ENCODE assay signal across 25 cellular contexts in genomic region chr6:107026965-107027364, GRCh38. TPM values are rescaled to one million over a fixed set of nuclear protein-coding genes. Genes with fewer than 3 reads are reported as not detected.
DNase-seq lines count a peak whose midpoint lies in the region; ATAC-seq, FAIRE-seq and TF ChIP-seq lines count a peak whose summit lies in the region.
"Had no signal": no experiment of that assay in that cellular context is flagged by ENCODE, and none has a peak within 500 bp of the region (broad histone marks: within the 10 kb centered on the region; RNA-seq: fewer than 3 reads in every experiment).

No MANE protein-coding gene starts in this region.

- peak; percentile 13 for FAIRE-seq in bronchial epithelial cell (lab: Jason Lieb, UNC)
- FAIRE-seq: small intestine, TTC549 had no signal

- CTCF ChIA-PET in activated CD4-positive, alpha-beta T cell treated with anti-CD3 and anti-CD28 coated beads for 36 hours (lab: Charles Lee) = interaction anchor here (0.6 to 2.1 kb wide), 3 partner anchors 30 to 630 kb away, joined by 3 to 5 read pairs (median 4); partner anchors contain the start of gene BEND3

- intact Hi-C loops in activated CD4-positive, alpha-beta T cell treated with anti-CD3 and anti-CD28 coated beads for 36 hours (cut with DNase I, micrococcal nuclease) = loop anchor here in 1 of 2 experiments (5.0 kb wide), 2 partner anchors 35 to 430 kb away; partner anchors contain the start of gene PDSS2
- intact Hi-C loops in left ventricle myocardium inferior (cut with micrococcal nuclease) = no loop called here

- peak overlapping the region; percentile 85 for H3K4me3 Mint-ChIP-seq in activated CD4-positive, alpha-beta T cell treated with anti-CD3 and anti-CD28 coated beads for 36 hours
- H3K4me3 Mint-ChIP-seq in GM23338 (peak overlapping the region; percentile 4; the same call in 1 of the 3 replicates), nephron progenitor cell (peak overlapping the region; percentile 58)

- DNase-seq in activated CD4-positive, alpha-beta T cell treated with anti-CD3 and anti-CD28 coated beads for 36 hours = no peak
- no peak for DNase-seq in activated CD4-positive, alpha-beta T cell treated with anti-CD3 and anti-CD28 coated beads, Interleukin-2, amount 50 U/mL, for 1 hour
- DNase-seq in GM23338 (ENCODE audit: low spot score) = no peak
- no peak for DNase-seq in bronchial epithelial cell (ENCODE audit: low read depth)
- no peak for DNase-seq in nephron progenitor cell
- DNase-seq in left ventricle myocardium inferior = no peak
- DNase-seq: activated CD8-positive, alpha-beta T cell treated with anti-CD3 and anti-CD28 coated beads for 36 hours; activated effector memory CD4-positive, alpha-beta T cell treated with Interleukin-2 at 50 U/mL for 16 hours; brain microvascular endothelial cell; dermis blood vessel endothelial cell; DMS153; erythroblast; NCI-H1092; NCI-H69; SK-N-SH; small intestine; transverse colon had no signal

- H3K4me2 ChIP-seq in GM23338 = no peak overlapping the region
- H3K4me2 ChIP-seq: BLaER1, KMS-11, SK-N-SH had no signal

- H3K27ac ChIP-seq in GM23338 (ENCODE audit: low read depth) = no peak overlapping the region
- no peak overlapping the region for H3K27ac ChIP-seq in left ventricle myocardium inferior (replicated peaks)
- H3K27ac ChIP-seq: BLaER1, brain microvascular endothelial cell, KMS-11 had no signal

- H3K27me3 Mint-ChIP-seq in activated CD4-positive, alpha-beta T cell treated with anti-CD3 and anti-CD28 coated beads for 36 hours = no peaks in the 10 kb centered on the region
- peaks cover 19% of the 10 kb centered on the region for H3K27me3 Mint-ChIP-seq in GM23338 (ENCODE audit: insufficient read depth, low read depth, poor library complexity)
- H3K27me3 Mint-ChIP-seq in nephron progenitor cell (ENCODE audit: low read depth, poor library complexity) = peaks cover 3% of the 10 kb centered on the region
- H3K27me3 Mint-ChIP-seq: activated CD8-positive, alpha-beta T cell treated with anti-CD3 and anti-CD28 coated beads for 36 hours; stimulated activated memory B cell treated with anti-CD40 and anti-IgM and Interleukin-4, amounts not matched to agents 10 μg/mL and 1 μg/mL and 100 μg/mL, for 72 hours had no signal

- H3K27ac Mint-ChIP-seq in activated CD4-positive, alpha-beta T cell treated with anti-CD3 and anti-CD28 coated beads for 36 hours = no peak overlapping the region
- H3K27ac Mint-ChIP-seq in GM23338 = no peak overlapping the region
- H3K27ac Mint-ChIP-seq in nephron progenitor cell = no peak overlapping the region
- H3K27ac Mint-ChIP-seq: activated CD8-positive, alpha-beta T cell treated with anti-CD3 and anti-CD28 coated beads for 36 hours had no signal

- TF ChIP-seq CTCF in GM23338 (conservative IDR thresholded peaks at IDR 0.05; ENCODE audit: low read depth in 2 of 2) (no peak), bronchial epithelial cell (IDR thresholded peaks at IDR 0.05; ENCODE audit: insufficient read depth, low read length, severe bottlenecking) (no peak), nephron progenitor cell (IDR thresholded peaks at IDR 0.05) (no peak), left ventricle myocardium inferior (IDR thresholded peaks at IDR 0.05; ENCODE audit: borderline replicate concordance) (no peak)

- H3K9me2 ChIP-seq in GM23338 (ENCODE audit: insufficient read depth) = no peaks in the 10 kb centered on the region; the same call in 1 of the 2 replicates
- H3K9me2 ChIP-seq: SK-N-SH had no signal

- H4K20me1 ChIP-seq in GM23338 (replicated peaks; ENCODE audit: insufficient read depth) = no peaks in the 10 kb centered on the region; the same call in 1 of the 2 replicates

- peaks cover 13% of the 10 kb centered on the region for H3K36me3 Mint-ChIP-seq in activated CD4-positive, alpha-beta T cell treated with anti-CD3 and anti-CD28 coated beads for 36 hours (ENCODE audit: low read depth)
- H3K36me3 Mint-ChIP-seq in GM23338 (ENCODE audit: low read depth) = peaks cover 19% of the 10 kb centered on the region
- H3K36me3 Mint-ChIP-seq in nephron progenitor cell (ENCODE audit: low read depth) = peaks cover 17% of the 10 kb centered on the region

- no peak overlapping the region for H3K4me3 ChIP-seq in GM23338
- H3K4me3 ChIP-seq in bronchial epithelial cell (ENCODE audit: low read depth, low read length) = no peak overlapping the region
- no peak overlapping the region for H3K4me3 ChIP-seq in left ventricle myocardium inferior

- H3F3A ChIP-seq in GM23338 (replicated peaks; ENCODE audit: low read depth) = peaks cover 18% of the 10 kb centered on the region

- H3K36me3 ChIP-seq in GM23338 (ENCODE audit: insufficient read depth) (no peaks in the 10 kb centered on the region), bronchial epithelial cell (ENCODE audit: control insufficient read depth, insufficient read depth, low read length) (peaks cover 2% of the 10 kb centered on the region), left ventricle myocardium inferior (no peaks in the 10 kb centered on the region)
- H3K36me3 ChIP-seq: brain microvascular endothelial cell, transverse colon had no signal

- H3K9me3 ChIP-seq in left ventricle myocardium inferior (replicated peaks) = no peaks in the 10 kb centered on the region
- H3K9me3 ChIP-seq: BLaER1, gastroesophageal sphincter, SK-N-SH, transverse colon had no signal

- peaks cover 13% of the 10 kb centered on the region for H3K79me2 ChIP-seq in GM23338 (replicated peaks; ENCODE audit: insufficient read depth)

- peaks cover 24% of the 10 kb centered on the region for H3K4me1 Mint-ChIP-seq in activated CD4-positive, alpha-beta T cell treated with anti-CD3 and anti-CD28 coated beads for 36 hours
- peaks cover 13% of the 10 kb centered on the region for H3K4me1 Mint-ChIP-seq in GM23338
- H3K4me1 Mint-ChIP-seq in nephron progenitor cell = peaks cover 25% of the 10 kb centered on the region

- no peaks in the 10 kb centered on the region for H3K9me3 Mint-ChIP-seq in activated CD4-positive, alpha-beta T cell treated with anti-CD3 and anti-CD28 coated beads for 36 hours (ENCODE audit: low read depth)
- H3K9me3 Mint-ChIP-seq in GM23338 (peaks cover 9% of the 10 kb centered on the region; the same call in 2 of the 3 replicates), nephron progenitor cell (peaks cover 8% of the 10 kb centered on the region)
- H3K9me3 Mint-ChIP-seq: activated CD8-positive, alpha-beta T cell treated with anti-CD3 and anti-CD28 coated beads for 36 hours; stimulated activated memory B cell treated with anti-CD40 and anti-IgM and Interleukin-4, amounts not matched to agents 10 μg/mL and 1 μg/mL and 100 μg/mL, for 72 hours had no signal

- no peaks in the 10 kb centered on the region for H3K27me3 ChIP-seq in GM23338 (ENCODE audit: insufficient read depth)
- H3K27me3 ChIP-seq in bronchial epithelial cell (ENCODE audit: control insufficient read depth, insufficient read depth, low read length) = no peaks in the 10 kb centered on the region
- H3K27me3 ChIP-seq in left ventricle myocardium inferior (ENCODE audit: low read depth) = no peaks in the 10 kb centered on the region
- H3K27me3 ChIP-seq: BLaER1, brain microvascular endothelial cell, gastroesophageal sphincter, transverse colon had no signal

- no peak overlapping the region for H2AFZ ChIP-seq in GM23338

- POLR2A ChIA-PET in activated CD4-positive, alpha-beta T cell treated with anti-CD3 and anti-CD28 coated beads for 36 hours (lab: Charles Lee) = interaction anchor here (0.6 kb wide), 1 partner anchor 398 kb away, joined by 4 read pairs; no protein-coding TSS in a partner anchor

- no peak for ATAC-seq in activated CD4-positive, alpha-beta T cell treated with anti-CD3 and anti-CD28 coated beads for 36 hours
- ATAC-seq in GM23338 (no peak), HG02588 (IDR thresholded peaks at IDR 0.05; ENCODE audit: unreplicated experiment) (no peak), HG02571 (IDR thresholded peaks at IDR 0.05; ENCODE audit: unreplicated experiment) (no peak)
- ATAC-seq: activated CD8-positive, alpha-beta T cell treated with anti-CD3 and anti-CD28 coated beads for 36 hours; gastroesophageal sphincter; left lobe of liver; stimulated activated memory B cell treated with anti-CD40 and anti-IgM and Interleukin-4, amounts not matched to agents 10 μg/mL and 1 μg/mL and 100 μg/mL, for 72 hours had no signal

- H3K4me1 ChIP-seq in GM23338 (ENCODE audit: insufficient read depth) (no peaks in the 10 kb centered on the region), left ventricle myocardium inferior (peaks cover 37% of the 10 kb centered on the region)

TF ChIP-seq in GM23338, 12 proteins besides CTCF, POLR2A, EP300 and RAD21 (continues in another document):
- TF ChIP-seq STAT1 (IDR thresholded peaks at IDR 0.05; ENCODE audit: unreplicated experiment) = no peak
- no peak for TF ChIP-seq ETS1 (IDR thresholded peaks at IDR 0.05)
- no peak for TF ChIP-seq EZH2phosphoT487 (IDR thresholded peaks at IDR 0.05; ENCODE audit: unreplicated experiment)
- TF ChIP-seq EZH2 (IDR thresholded peaks at IDR 0.05; ENCODE audit: low read depth, unreplicated experiment) = no peak

RNA-seq across cellular contexts. Expression of gene MTRES1, which starts 1.0 kb away (rescaled TPM):
- total RNA-seq in activated CD4-positive, alpha-beta T cell treated with anti-CD3 and anti-CD28 coated beads for 36 hours = 10 to 100 TPM; 17.6 to 18.8 TPM
- total RNA-seq in GM23338 (2014; rRNA removed; shearing (Covaris generic)) = 11.1 and 19.0 TPM in 2 replicates
- polyA plus RNA-seq in GM23338 (2016; fragmentation: Nextera tagmentation; extraction: Ambion mirVana) = 51.4 and 51.6 TPM in 2 replicates
- total RNA-seq in bronchial epithelial cell (11.3 and 13.3 TPM in 2 replicates), left ventricle myocardium inferior (35.8 TPM)

RNA-seq across cellular contexts. Expression of gene CD24, which starts 52.4 kb away (rescaled TPM):
- under 1 TPM in 1 of 2 experiments, not detected in 1; 0.21 TPM for total RNA-seq in activated CD4-positive, alpha-beta T cell treated with anti-CD3 and anti-CD28 coated beads for 36 hours
- total RNA-seq in GM23338 (2014; rRNA removed; shearing (Covaris generic)) = 2,810 and 2,907 TPM in 2 replicates
- polyA plus RNA-seq in GM23338 (2016; fragmentation: Nextera tagmentation; extraction: Ambion mirVana) = 1,325 and 1,373 TPM in 2 replicates
- total RNA-seq in bronchial epithelial cell = 911 and 1,344 TPM in 2 replicates
- 0.71 TPM for total RNA-seq in left ventricle myocardium inferior

Comparison
In these comparisons a context has a peak if more than half of its experiments do, and no peak if none do; other contexts are left out.
1. H3K4me3 Mint-ChIP-seq: peak in every context shown above with its lines; median percentile 85 in activated CD4-positive, alpha-beta T cell treated with anti-CD3 and anti-CD28 coated beads for 36 hours; 58 in nephron progenitor cell; 4 in GM23338.
2. RNA of gene CD24, which starts 52.4 kb away (total RNA-seq): 2,810 to 2,907 TPM in GM23338 and 911 to 1,344 TPM in bronchial epithelial cell; 0.71 TPM in left ventricle myocardium inferior (single experiment) and 0.21 TPM in activated CD4-positive, alpha-beta T cell treated with anti-CD3 and anti-CD28 coated beads for 36 hours; every median in the first group is over 100 times any median in the second.